In the genomic region with DNA sequence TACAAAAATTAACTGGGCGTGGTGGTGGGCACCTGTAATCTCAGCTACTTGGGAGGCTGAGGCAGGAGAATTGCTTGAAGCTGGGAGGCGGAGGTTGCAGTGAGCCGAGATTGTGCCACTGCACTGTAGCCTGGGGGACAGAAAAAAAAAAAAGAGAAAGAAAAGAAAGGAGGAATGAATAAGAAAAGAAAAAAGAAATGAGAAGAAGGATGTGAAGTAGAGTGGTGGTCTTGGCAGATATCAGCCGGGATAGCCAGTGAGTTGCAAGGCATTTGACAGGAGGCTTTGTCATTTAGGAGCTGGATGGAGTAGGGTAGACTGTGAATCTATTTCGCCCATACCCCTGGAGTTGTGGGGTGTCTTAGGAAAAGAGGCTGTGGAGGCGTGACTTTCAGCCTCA, we compare ENCODE assay signal across 13 cellular contexts. TPM values are rescaled to one million over a fixed set of nuclear protein-coding genes. Genes with fewer than 3 reads are reported as not detected.
DNase-seq lines count a peak whose midpoint lies in the region; ATAC-seq, FAIRE-seq and TF ChIP-seq lines count a peak whose summit lies in the region.
"Not testable (repeated sequence)": the region's sequence is repeated elsewhere in the genome, so short reads cannot be mapped to it uniquely, and the experiment has no call there.
"Had no signal": no experiment of that assay in that cellular context is flagged by ENCODE, and none has a peak within 500 bp of the region (broad histone marks: within the 10 kb centered on the region; RNA-seq: fewer than 3 reads in every experiment).

No MANE protein-coding gene starts in this region.

- H3K27me3 ChIP-seq in SK-N-SH (ENCODE audit: insufficient read depth): peaks cover 40% of the 10 kb centered on the region
- not testable (repeated sequence) for H3K27me3 ChIP-seq in HepG2 (ENCODE audit: control insufficient read depth in 1 of 2, insufficient read depth in 2 of 2, low read length in 2 of 2); osteoblast (ENCODE audit: insufficient read depth, low read length)

- not testable (repeated sequence) for TF ChIP-seq EP300 in A549 (IDR thresholded peaks at IDR 0.05); SK-N-SH (IDR thresholded peaks at IDR 0.05; ENCODE audit: borderline replicate concordance in 1 of 2, low read depth in 1 of 2, low read length in 1 of 2); HepG2 (IDR thresholded peaks at IDR 0.05; ENCODE audit: low read depth in 2 of 2, low read length in 2 of 2); HepG2 (CRISPR knock-in tag; IDR thresholded peaks at IDR 0.05; ENCODE audit: borderline replicate concordance)

- ATAC-seq in A549, HepG2: not testable (repeated sequence)
- ATAC-seq in activated naive CD8-positive, alpha-beta T cell treated with anti-CD3 and anti-CD28 coated beads, Interleukin-2, amount 50 U/mL, for 24 hours: peak; percentile 0

- not testable (repeated sequence) for H3K79me2 ChIP-seq in SK-N-SH (ENCODE audit: insufficient read depth); HepG2 (ENCODE audit: insufficient read depth, low read length); osteoblast (ENCODE audit: insufficient read depth, low read length)

- not testable (repeated sequence) for H3K9ac ChIP-seq in SK-N-SH; HepG2 (ENCODE audit: insufficient read depth, low read depth, low read length)

- TF ChIP-seq RAD21 in A549 (conservative IDR thresholded peaks at IDR 0.05 in 1 of 2, IDR thresholded peaks at IDR 0.05 in 1 of 2); SK-N-SH (IDR thresholded peaks at IDR 0.05; ENCODE audit: low read length); HepG2 (CRISPR knock-in tag; IDR thresholded peaks at IDR 0.05): not testable (repeated sequence)

- DNase-seq in A549 (ENCODE audit: low read depth in 1 of 2, low spot score in 1 of 2); GM12865 (ENCODE audit: low read depth); SK-N-SH; activated T-cell treated with anti-CD3 and anti-CD28 coated beads, Interleukin-2, amount 50 U/mL, for 24 hours; activated naive CD8-positive, alpha-beta T cell treated with anti-CD3 and anti-CD28 coated beads, Interleukin-2, amount 50 U/mL, for 24 hours; HepG2 (ENCODE audit: low spot score); osteoblast (ENCODE audit: insufficient read length, low spot score, missing footprints): not testable (repeated sequence)

- POLR2A ChIA-PET in A549 (lab: Yijun Ruan, JAX); SK-N-SH (lab: Yijun Ruan, JAX): not testable (repeated sequence)
- POLR2A ChIA-PET in HepG2 (lab: Yijun Ruan, JAX): interaction anchor here (1.3 kb wide), 1 partner anchor 56 kb away, joined by 3 read pairs; no protein-coding TSS in a partner anchor

- not testable (repeated sequence) for H3K4me3 ChIP-seq in A549; SK-N-SH (ENCODE audit: low read depth in 2 of 2, low read length in 1 of 2); HepG2 (replicated peaks in 1 of 3; ENCODE audit: insufficient read depth in 1 of 3, low read depth in 2 of 3, low read length in 3 of 3); osteoblast (ENCODE audit: insufficient read depth, low read length)
- H3K4me3 ChIP-seq in GM12865 (ENCODE audit: low read depth, low read length): peak overlapping the region; percentile 15

- H3K27ac ChIP-seq in A549: peak overlapping the region; percentile 41 to 65; a peak in 4 of 6 replicates
- H3K27ac ChIP-seq in KOPT-K1 (ENCODE audit: low read depth, low read length, poor library complexity, severe bottlenecking): peak overlapping the region; percentile 54
- H3K27ac ChIP-seq in SK-N-SH (ENCODE audit: low read depth in 2 of 2, low read length in 1 of 2); HepG2 (ENCODE audit: extremely low read length, insufficient read depth, low read length); osteoblast (ENCODE audit: low read depth, low read length): not testable (repeated sequence)

- not testable (repeated sequence) for H3K9me2 ChIP-seq in SK-N-SH

- BruUV-seq in HepG2 (replicated peaks; lab: Mats Ljungman, UMichigan): not testable (repeated sequence)

- not testable (repeated sequence) for H3K36me3 ChIP-seq in KOPT-K1 (ENCODE audit: insufficient read depth, low read length); SK-N-SH (replicated peaks in 1 of 2; ENCODE audit: control insufficient read depth in 1 of 2, insufficient read depth in 2 of 2, low read length in 1 of 2); osteoblast (ENCODE audit: insufficient read depth, low read length)
- H3K36me3 ChIP-seq in HepG2 (replicated peaks in 1 of 2; ENCODE audit: control insufficient read depth in 1 of 2, insufficient read depth in 2 of 2, low read length in 2 of 2): peaks cover 31 to 47% of the 10 kb centered on the region in 2 experiments

- peaks cover 18% of the 10 kb centered on the region for H3K9me3 Mint-ChIP-seq in activated T-cell treated with anti-CD3 and anti-CD28 coated beads, Interleukin-2, amount 50 U/mL, for 24 hours
- peaks cover 10% of the 10 kb centered on the region for H3K9me3 Mint-ChIP-seq in activated naive CD8-positive, alpha-beta T cell treated with anti-CD3 and anti-CD28 coated beads, Interleukin-2, amount 50 U/mL, for 24 hours

- peak overlapping the region; percentile 71 for H3K4me3 Mint-ChIP-seq in activated T-cell treated with anti-CD3 and anti-CD28 coated beads, Interleukin-2, amount 50 U/mL, for 24 hours
- H3K4me3 Mint-ChIP-seq in activated naive CD8-positive, alpha-beta T cell treated with anti-CD3 and anti-CD28 coated beads, Interleukin-2, amount 50 U/mL, for 24 hours: peak overlapping the region; percentile 75

- H3K4me1 ChIP-seq in A549: peaks cover 11% of the 10 kb centered on the region
- not testable (repeated sequence) for H3K4me1 ChIP-seq in SK-N-SH (ENCODE audit: control insufficient read depth in 1 of 2, insufficient read depth in 2 of 2, low read depth in 1 of 2, low read length in 1 of 2); HepG2 (ENCODE audit: insufficient read depth, low read length); osteoblast (ENCODE audit: insufficient read depth, low read length)

- H3K27ac Mint-ChIP-seq in activated T-cell treated with anti-CD3 and anti-CD28 coated beads, Interleukin-2, amount 50 U/mL, for 24 hours: peak overlapping the region; percentile 94
- peak overlapping the region; percentile 95 for H3K27ac Mint-ChIP-seq in activated naive CD8-positive, alpha-beta T cell treated with anti-CD3 and anti-CD28 coated beads, Interleukin-2, amount 50 U/mL, for 24 hours

- intact Hi-C loops in HepG2 (cut with micrococcal nuclease; ENCODE audit: unreplicated experiment): not testable (repeated sequence)

- H3F3A ChIP-seq in SK-N-SH (replicated peaks; ENCODE audit: insufficient read depth): not testable (repeated sequence)

- in situ Hi-C loops in HepG2 (cut with HindIII; ENCODE audit: extremely low pct_ligation_motif_present, low pct_unique_long_range_greater_than_20kb): not testable (repeated sequence)

- TF ChIP-seq POLR2A in A549 (IDR thresholded peaks at IDR 0.05; ENCODE audit: low read length); HepG2 (IDR thresholded peaks at IDR 0.05; ENCODE audit: insufficient read depth in 1 of 2, low read depth in 2 of 2, low read length in 2 of 2): not testable (repeated sequence)

- 94% methylated on average over 6 of the region's 6 CpGs for WGBS in A549 (ENCODE audit: missing lambda C conversion rate)
- 34% methylated on average over 6 of the region's 6 CpGs for WGBS in SK-N-SH (ENCODE audit: low lambda C conversion rate)
- 95% methylated on average over 6 of the region's 6 CpGs for whole genome bisulfite sequencing in HepG2 (ENCODE audit: low lambda C conversion rate)

- not testable (repeated sequence) for FAIRE-seq in A549 (lab: Jason Lieb, UNC); HepG2 (lab: Jason Lieb, UNC)

- H4K20me1 ChIP-seq in SK-N-SH (ENCODE audit: insufficient read depth); osteoblast (ENCODE audit: insufficient read depth, low read length): not testable (repeated sequence)
- peaks cover 51% of the 10 kb centered on the region for H4K20me1 ChIP-seq in HepG2 (ENCODE audit: insufficient read depth, low read length)

- H3K4me2 ChIP-seq in A549: peak overlapping the region; percentile 44; the same call in 2 of the 3 replicates
- H3K4me2 ChIP-seq in SK-N-SH: peak overlapping the region; percentile 64; the same call in 1 of the 2 replicates
- H3K4me2 ChIP-seq in HepG2 (ENCODE audit: low read depth, low read length): not testable (repeated sequence)
- peak overlapping the region; percentile 55 for H3K4me2 ChIP-seq in osteoblast (ENCODE audit: insufficient read depth, low read length)

- peaks cover 10% of the 10 kb centered on the region for H3K36me3 Mint-ChIP-seq in activated T-cell treated with anti-CD3 and anti-CD28 coated beads, Interleukin-2, amount 50 U/mL, for 24 hours (ENCODE audit: low read depth)
- H3K36me3 Mint-ChIP-seq in activated naive CD8-positive, alpha-beta T cell treated with anti-CD3 and anti-CD28 coated beads, Interleukin-2, amount 50 U/mL, for 24 hours (ENCODE audit: low read depth): peaks cover 13% of the 10 kb centered on the region

- TF ChIP-seq CTCF in A549 (IDR thresholded peaks at IDR 0.05); GM12865 (IDR thresholded peaks at IDR 0.05; ENCODE audit: insufficient read depth, low read depth, low read length, missing control alignments); SK-N-SH (IDR thresholded peaks at IDR 0.05); HepG2 (CRISPR knock-in tag; IDR thresholded peaks at IDR 0.05); osteoblast (IDR thresholded peaks at IDR 0.05; ENCODE audit: extremely low read depth, low read depth, low read length): not testable (repeated sequence)

- peaks cover 79% of the 10 kb centered on the region for H3K4me1 Mint-ChIP-seq in activated T-cell treated with anti-CD3 and anti-CD28 coated beads, Interleukin-2, amount 50 U/mL, for 24 hours (ENCODE audit: low read depth)
- peaks cover 83% of the 10 kb centered on the region for H3K4me1 Mint-ChIP-seq in activated naive CD8-positive, alpha-beta T cell treated with anti-CD3 and anti-CD28 coated beads, Interleukin-2, amount 50 U/mL, for 24 hours

- CTCF ChIA-PET in A549 (lab: Yijun Ruan, JAX): interaction anchor here (1.0 kb wide), 1 partner anchor 189 kb away, joined by 4 read pairs; no protein-coding TSS in a partner anchor
- CTCF ChIA-PET in SK-N-SH (lab: Yijun Ruan, JAX); HepG2 (lab: Yijun Ruan, JAX; ENCODE audit: low intra/inter-chr PET ratio, low total read pairs): not testable (repeated sequence)

- not testable (repeated sequence) for H3K27me3 Mint-ChIP-seq in activated T-cell treated with anti-CD3 and anti-CD28 coated beads, Interleukin-2, amount 50 U/mL, for 24 hours; activated naive CD8-positive, alpha-beta T cell treated with anti-CD3 and anti-CD28 coated beads, Interleukin-2, amount 50 U/mL, for 24 hours

- not testable (repeated sequence) for H2AFZ ChIP-seq in SK-N-SH (ENCODE audit: low read depth); HepG2 (ENCODE audit: low read length); osteoblast (ENCODE audit: low read length)

- not testable (repeated sequence) for H3K9me3 ChIP-seq in A549; KOPT-K1 (ENCODE audit: insufficient read depth, low read length, poor library complexity, severe bottlenecking); SK-N-SH; HepG2 (ENCODE audit: low read length); osteoblast (ENCODE audit: low read depth, low read length)

RNA-seq across cellular contexts. Expression of gene TNFSF14, which starts 4.4 kb away (rescaled TPM):
- polyA plus RNA-seq in A549 (2011; rRNA removed) (0.12 and 0.25 TPM in 2 replicates), A549 (2017; fragmentation: RNase III; extraction: RNeasy Plus Mini Kit Qiagen cat#74134 plus additional on column Dnase treatment) (0.40 to 0.49 TPM (median 0.46 TPM) in 3 replicates), SK-N-SH (2012; rRNA removed) (not detected in 2 replicates), HepG2 (2011; rRNA removed) (9.1 and 10.0 TPM in 2 replicates)
- 0.01 TPM in 2 replicates for polyA plus RNA-seq in A549 (2012; cell fraction: cytosol; rRNA removed)
- polyA plus RNA-seq in A549 (2012; cell fraction: nucleus; rRNA removed): 0.29 and 0.66 TPM in 2 replicates
- polyA minus RNA-seq in A549 (2011; rRNA and poly(A)+ RNA removed): not detected in 2 replicates
- not detected in 2 replicates for polyA plus RNA-seq in SK-N-SH (2012; cell fraction: cytosol; rRNA removed)
- polyA plus RNA-seq in SK-N-SH (2012; cell fraction: nucleus; rRNA removed): not detected in 2 replicates
- total RNA-seq in HepG2 (2016; rRNA removed; fragmentation: Illumina TruSeq; extraction: Trizol) (0.17 and 0.49 TPM in 2 replicates), osteoblast (not detected in 2 replicates)
- 0.09 and 0.10 TPM in 2 replicates for total RNA-seq in HepG2 (2016; cell fraction: cytosol; rRNA removed; fragmentation: Illumina TruSeq; extraction: Trizol; ENCODE audit: low read depth)
- total RNA-seq in HepG2 (2016; cell fraction: insoluble cytoplasmic fraction; rRNA removed; fragmentation: Illumina TruSeq; extraction: Trizol): 0.10 and 0.69 TPM in 2 replicates
- total RNA-seq in HepG2 (2016; cell fraction: membrane; rRNA removed; fragmentation: Illumina TruSeq; extraction: Trizol): 0.10 and 0.15 TPM in 2 replicates
- 0.88 and 1.2 TPM in 2 replicates for total RNA-seq in HepG2 (2016; cell fraction: nucleus; rRNA removed; fragmentation: Illumina TruSeq; extraction: Trizol)
- polyA plus RNA-seq in HepG2 (2011; cell fraction: cytosol; rRNA removed): 1.9 and 2.2 TPM in 2 replicates
- polyA plus RNA-seq in HepG2 (2011; cell fraction: nucleus; rRNA removed): 37.9 and 38.9 TPM in 2 replicates
- polyA plus RNA-seq in HepG2 (2012): 1.7 and 3.2 TPM in 2 replicates
- polyA plus RNA-seq in HepG2 (2016; cell fraction: cytosol; fragmentation: Illumina TruSeq; extraction: Trizol; ENCODE audit: low read depth): 0.03 and 0.10 TPM in 2 replicates
- 0.17 TPM in 2 replicates for polyA plus RNA-seq in HepG2 (2016; cell fraction: insoluble cytoplasmic fraction; fragmentation: Illumina TruSeq; extraction: Trizol; ENCODE audit: low read depth)
- polyA plus RNA-seq in HepG2 (2016; cell fraction: membrane; fragmentation: Illumina TruSeq; extraction: Trizol; ENCODE audit: low read depth): 0.11 and 0.23 TPM in 2 replicates
- 7.9 and 8.1 TPM in 2 replicates for polyA plus RNA-seq in HepG2 (2016; cell fraction: nucleus; fragmentation: Illumina TruSeq; extraction: Trizol; ENCODE audit: insufficient read depth, low read depth)
- polyA minus RNA-seq in HepG2 (2011; rRNA and poly(A)+ RNA removed; ENCODE audit: low replicate concordance): 0.68 and 5.9 TPM in 2 replicates
- 0.30 and 0.70 TPM in 2 replicates for polyA minus RNA-seq in HepG2 (2011; cell fraction: cytosol; rRNA and poly(A)+ RNA removed)
- polyA minus RNA-seq in HepG2 (2011; cell fraction: nucleus; rRNA and poly(A)+ RNA removed): 10.8 and 14.2 TPM in 2 replicates
- total RNA-seq: dermis blood vessel endothelial cell, progenitor cell of endocrine pancreas, RPMI7951, SK-MEL-5 had no signal
- polyA plus RNA-seq: neural cell had no signal

RNA-seq across cellular contexts. Expression of gene C3, which starts 46.0 kb away (rescaled TPM):
- polyA plus RNA-seq in A549 (2011; rRNA removed) (45.4 and 93.9 TPM in 2 replicates), A549 (2017; fragmentation: RNase III; extraction: RNeasy Plus Mini Kit Qiagen cat#74134 plus additional on column Dnase treatment) (70.9 to 87.8 TPM (median 81.1 TPM) in 3 replicates), SK-N-SH (2012; rRNA removed) (0.67 and 0.71 TPM in 2 replicates), HepG2 (2011; rRNA removed) (6,272 and 9,798 TPM in 2 replicates)
- 12.9 and 13.5 TPM in 2 replicates for polyA plus RNA-seq in A549 (2012; cell fraction: cytosol; rRNA removed)
- polyA plus RNA-seq in A549 (2012; cell fraction: nucleus; rRNA removed): 38.8 and 39.7 TPM in 2 replicates
- polyA minus RNA-seq in A549 (2011; rRNA and poly(A)+ RNA removed): 132 and 172 TPM in 2 replicates
- 0.17 and 0.42 TPM in 2 replicates for polyA plus RNA-seq in SK-N-SH (2012; cell fraction: cytosol; rRNA removed)
- 0.99 and 1.9 TPM in 2 replicates for polyA plus RNA-seq in SK-N-SH (2012; cell fraction: nucleus; rRNA removed)
- total RNA-seq in HepG2 (2016; rRNA removed; fragmentation: Illumina TruSeq; extraction: Trizol) (700 and 1,455 TPM in 2 replicates), osteoblast (5.0 and 14.1 TPM in 2 replicates)
- total RNA-seq in HepG2 (2016; cell fraction: cytosol; rRNA removed; fragmentation: Illumina TruSeq; extraction: Trizol; ENCODE audit: low read depth): 160 and 192 TPM in 2 replicates
- total RNA-seq in HepG2 (2016; cell fraction: insoluble cytoplasmic fraction; rRNA removed; fragmentation: Illumina TruSeq; extraction: Trizol): 643 and 1,412 TPM in 2 replicates
- total RNA-seq in HepG2 (2016; cell fraction: membrane; rRNA removed; fragmentation: Illumina TruSeq; extraction: Trizol): 268 and 291 TPM in 2 replicates
- total RNA-seq in HepG2 (2016; cell fraction: nucleus; rRNA removed; fragmentation: Illumina TruSeq; extraction: Trizol): 1,410 and 1,846 TPM in 2 replicates
- 4,601 and 7,618 TPM in 2 replicates for polyA plus RNA-seq in HepG2 (2011; cell fraction: cytosol; rRNA removed)
- polyA plus RNA-seq in HepG2 (2011; cell fraction: nucleus; rRNA removed): 6,023 and 6,891 TPM in 2 replicates
- 3,859 and 6,494 TPM in 2 replicates for polyA plus RNA-seq in HepG2 (2012)
- 195 and 210 TPM in 2 replicates for polyA plus RNA-seq in HepG2 (2016; cell fraction: cytosol; fragmentation: Illumina TruSeq; extraction: Trizol; ENCODE audit: low read depth)
- 903 and 1,023 TPM in 2 replicates for polyA plus RNA-seq in HepG2 (2016; cell fraction: insoluble cytoplasmic fraction; fragmentation: Illumina TruSeq; extraction: Trizol; ENCODE audit: low read depth)
- 286 and 340 TPM in 2 replicates for polyA plus RNA-seq in HepG2 (2016; cell fraction: membrane; fragmentation: Illumina TruSeq; extraction: Trizol; ENCODE audit: low read depth)
- 3,631 and 3,793 TPM in 2 replicates for polyA plus RNA-seq in HepG2 (2016; cell fraction: nucleus; fragmentation: Illumina TruSeq; extraction: Trizol; ENCODE audit: insufficient read depth, low read depth)
- 785 and 9,683 TPM in 2 replicates for polyA minus RNA-seq in HepG2 (2011; rRNA and poly(A)+ RNA removed; ENCODE audit: low replicate concordance)
- 2,000 and 4,520 TPM in 2 replicates for polyA minus RNA-seq in HepG2 (2011; cell fraction: cytosol; rRNA and poly(A)+ RNA removed)
- 1,680 and 2,385 TPM in 2 replicates for polyA minus RNA-seq in HepG2 (2011; cell fraction: nucleus; rRNA and poly(A)+ RNA removed)
- total RNA-seq: SK-MEL-5 had no signal
- polyA plus RNA-seq: neural cell had no signal
